In genomic region chr13:97342936-97343335, GRCh38 we compare ENCODE assay signal across 10 cellular contexts.
"Had no signal": no experiment of that assay in that cellular context is flagged by ENCODE, and none has a peak within 500 bp of the region (broad histone marks: within the 10 kb centered on the region; RNA-seq: fewer than 3 reads in every experiment).

No MANE protein-coding gene starts in this region.

- H3K27me3 ChIP-seq: left lung, pancreas had no signal

- H3K4me3 Mint-ChIP-seq: activated B cell treated with CpG ODN at 0.5 μM for 24 hours; activated CD4-positive, alpha-beta T cell treated with anti-CD3 and anti-CD28 coated beads, Interleukin-2, amount 10 ng/mL, durations not matched to agents 24 days and 14 days; activated naive CD4-positive, alpha-beta T cell treated with anti-CD3 and anti-CD28 coated beads, Interleukin-2, amount 50 U/mL, for 24 hours; central memory CD8-positive, alpha-beta T cell; stimulated activated naive B cell treated with anti-CD40 and anti-IgM and Interleukin-4, amounts not matched to agents 10 μg/mL and 1 μg/mL and 100 μg/mL, for 72 hours had no signal

- DNase-seq: activated B cell treated with CpG ODN at 0.5 μM for 24 hours; activated CD4-positive, alpha-beta T cell treated with anti-CD3 and anti-CD28 coated beads, Interleukin-2, amount 10 ng/mL, durations not matched to agents 24 days and 14 days; islet precursor cell; left lung; mesenchymal stem cell; stimulated activated naive B cell treated with anti-CD40 and anti-IgM and Interleukin-4, amounts not matched to agents 10 μg/mL and 1 μg/mL and 100 μg/mL, for 72 hours; T-helper 2 cell had no signal

- H3K9me3 Mint-ChIP-seq: activated B cell treated with CpG ODN at 0.5 μM for 24 hours; activated CD4-positive, alpha-beta T cell treated with anti-CD3 and anti-CD28 coated beads, Interleukin-2, amount 10 ng/mL, durations not matched to agents 24 days and 14 days; activated naive CD4-positive, alpha-beta T cell treated with anti-CD3 and anti-CD28 coated beads, Interleukin-2, amount 50 U/mL, for 24 hours; central memory CD8-positive, alpha-beta T cell; stimulated activated naive B cell treated with anti-CD40 and anti-IgM and Interleukin-4, amounts not matched to agents 10 μg/mL and 1 μg/mL and 100 μg/mL, for 72 hours had no signal

- H3K4me3 ChIP-seq: left lung, pancreas had no signal

- H3K27ac ChIP-seq: left lung had no signal

- H3K27ac Mint-ChIP-seq: activated B cell treated with CpG ODN at 0.5 μM for 24 hours; activated CD4-positive, alpha-beta T cell treated with anti-CD3 and anti-CD28 coated beads, Interleukin-2, amount 10 ng/mL, durations not matched to agents 24 days and 14 days; activated naive CD4-positive, alpha-beta T cell treated with anti-CD3 and anti-CD28 coated beads, Interleukin-2, amount 50 U/mL, for 24 hours; stimulated activated naive B cell treated with anti-CD40 and anti-IgM and Interleukin-4, amounts not matched to agents 10 μg/mL and 1 μg/mL and 100 μg/mL, for 72 hours had no signal

- H3K27me3 Mint-ChIP-seq: activated B cell treated with CpG ODN at 0.5 μM for 24 hours; activated CD4-positive, alpha-beta T cell treated with anti-CD3 and anti-CD28 coated beads, Interleukin-2, amount 10 ng/mL, durations not matched to agents 24 days and 14 days; activated naive CD4-positive, alpha-beta T cell treated with anti-CD3 and anti-CD28 coated beads, Interleukin-2, amount 50 U/mL, for 24 hours; central memory CD8-positive, alpha-beta T cell; stimulated activated naive B cell treated with anti-CD40 and anti-IgM and Interleukin-4, amounts not matched to agents 10 μg/mL and 1 μg/mL and 100 μg/mL, for 72 hours had no signal

- H3K9me3 ChIP-seq: left lung, pancreas had no signal

- H3K4me1 Mint-ChIP-seq: activated B cell treated with CpG ODN at 0.5 μM for 24 hours; activated CD4-positive, alpha-beta T cell treated with anti-CD3 and anti-CD28 coated beads, Interleukin-2, amount 10 ng/mL, durations not matched to agents 24 days and 14 days; activated naive CD4-positive, alpha-beta T cell treated with anti-CD3 and anti-CD28 coated beads, Interleukin-2, amount 50 U/mL, for 24 hours; central memory CD8-positive, alpha-beta T cell; stimulated activated naive B cell treated with anti-CD40 and anti-IgM and Interleukin-4, amounts not matched to agents 10 μg/mL and 1 μg/mL and 100 μg/mL, for 72 hours had no signal
